Comparison of ENCODE assay signal across 26 cellular contexts in the genomic region with DNA sequence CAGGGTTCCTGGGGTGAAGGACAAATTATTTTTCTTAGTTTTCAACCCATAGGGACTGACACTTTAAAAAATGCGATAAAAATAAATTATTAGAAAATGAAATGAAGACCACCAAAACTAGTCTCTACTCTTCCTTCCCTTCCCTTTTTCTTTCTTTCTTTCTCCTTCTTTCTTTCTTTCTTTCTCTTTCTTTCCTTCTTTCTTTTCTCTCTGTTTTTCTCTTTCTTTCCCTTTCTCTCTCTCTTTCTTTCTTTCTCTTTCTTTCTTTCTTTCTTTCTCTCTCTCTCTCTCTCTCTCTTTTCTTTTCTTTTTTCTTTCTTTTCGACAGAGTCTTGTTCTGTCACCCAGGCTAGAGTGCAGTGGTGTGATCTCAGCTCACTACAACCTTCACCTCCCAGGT.
A peak's percentile ranks its signal among the peaks of the same experiment; 100 is the strongest.
DNase-seq lines count a peak whose midpoint lies in the region; ATAC-seq, FAIRE-seq and TF ChIP-seq lines count a peak whose summit lies in the region.
"Had no signal": no experiment of that assay in that cellular context is flagged by ENCODE, and none has a peak within 500 bp of the region (broad histone marks: within the 10 kb centered on the region; RNA-seq: fewer than 3 reads in every experiment).

No MANE protein-coding gene starts in this region.

- TF ChIP-seq RAD21 in K562 (CRISPR knock-in tag; conservative IDR thresholded peaks at IDR 0.05 in 1 of 2, IDR thresholded peaks at IDR 0.05 in 1 of 2): no peak

- H3K27me3 ChIP-seq in BLaER1 (peaks cover 6% of the 10 kb centered on the region; the same call in 1 of the 2 replicates), K562 (ENCODE audit: control insufficient read depth in 2 of 2, insufficient read depth in 2 of 2, low read length in 2 of 2) (peaks cover 22 to 36% of the 10 kb centered on the region in 2 experiments; a peak in 4 of 5 replicates), skeletal muscle tissue (ENCODE audit: control insufficient read depth in 3 of 3, insufficient read depth in 3 of 3, low read length in 3 of 3) (peaks cover 0 to 4% (median 0%) of the 10 kb centered on the region in 3 donors), colonic mucosa (no peaks in the 10 kb centered on the region)
- peaks cover 9% of the 10 kb centered on the region for H3K27me3 ChIP-seq in CD8-positive, alpha-beta T cell (ENCODE audit: insufficient read depth, low read length)
- H3K27me3 ChIP-seq: MG63 had no signal

- H4K20me1 ChIP-seq in BLaER1 (no peaks in the 10 kb centered on the region), K562 (replicated peaks; ENCODE audit: control insufficient read depth, insufficient read depth, low read length) (peaks cover 18% of the 10 kb centered on the region)

- no peak overlapping the region for H3K9ac ChIP-seq in BLaER1
- no peak overlapping the region for H3K9ac ChIP-seq in K562 (ENCODE audit: insufficient read depth in 1 of 2, low read depth in 2 of 2, low read length in 2 of 2)
- H3K9ac ChIP-seq in skeletal muscle tissue (ENCODE audit: low read depth in 1 of 3, low read length in 3 of 3): no peak overlapping the region
- H3K9ac ChIP-seq in colonic mucosa (ENCODE audit: low read depth in 2 of 2, low read length in 2 of 2): no peak overlapping the region

- intact Hi-C loops in CD8-positive, alpha-beta T cell (cut with DNase I, micrococcal nuclease): no loop called here
- intact Hi-C loops in K562 (cut with micrococcal nuclease) (no loop called here), colonic mucosa (cut with DNase I) (no loop called here)

- H2AFZ ChIP-seq in K562 (ENCODE audit: low read depth, low read length): no peak overlapping the region

- FAIRE-seq in K562 (lab: Jason Lieb, UNC): no peak
- FAIRE-seq in GM12891 (lab: Jason Lieb, UNC): no peak
- FAIRE-seq: A549, GM18507, HepG2 had no signal

- CTCF ChIA-PET in CD8-positive, alpha-beta T cell (lab: Charles Lee): interaction anchor here (0.7 to 2.4 kb wide), 2 partner anchors 15 to 32 kb away, joined by 3 to 32 read pairs; no protein-coding TSS in a partner anchor
- CTCF ChIA-PET in K562 (lab: Yijun Ruan, JAX; ENCODE audit: low intra/inter-chr PET ratio): interaction anchor here (0.7 to 2.9 kb wide), 2 partner anchors 61 to 362 kb away, joined by 3 to 14 read pairs; no protein-coding TSS in a partner anchor

- no peak overlapping the region for H3K4me3 Mint-ChIP-seq in CD8-positive, alpha-beta T cell

- no peak overlapping the region for H3K27ac ChIP-seq in BLaER1
- H3K27ac ChIP-seq in CD8-positive, alpha-beta T cell (ENCODE audit: low read depth, low read length): no peak overlapping the region
- H3K27ac ChIP-seq in K562 (ENCODE audit: extremely low read depth, low read depth, low read length): no peak overlapping the region
- H3K27ac ChIP-seq in skeletal muscle tissue (ENCODE audit: low read depth, low read length): peak overlapping the region; percentile 37
- no peak overlapping the region for H3K27ac ChIP-seq in colonic mucosa
- H3K27ac ChIP-seq: A549, RWPE1 had no signal

- H3K4me2 ChIP-seq in BLaER1: peak overlapping the region; percentile 44
- no peak overlapping the region for H3K4me2 ChIP-seq in K562 (ENCODE audit: insufficient read depth, low read length)
- H3K4me2 ChIP-seq: A549 had no signal

- no peak overlapping the region for H3K27ac Mint-ChIP-seq in CD8-positive, alpha-beta T cell

- H3K4me3 ChIP-seq in BLaER1 (no peak overlapping the region), K562 (no peak overlapping the region), skeletal muscle tissue (ENCODE audit: low read length in 3 of 3) (no peak overlapping the region), colonic mucosa (no peak overlapping the region)
- no peak overlapping the region for H3K4me3 ChIP-seq in CD8-positive, alpha-beta T cell (ENCODE audit: low read depth, low read length)
- H3K4me3 ChIP-seq: A549, MG63 had no signal

- H3K9me3 Mint-ChIP-seq in CD8-positive, alpha-beta T cell: no peaks in the 10 kb centered on the region

- DNase-seq in CD8-positive, alpha-beta T cell: no peak
- DNase-seq in K562 (ENCODE audit: extremely low read depth in 1 of 4, low spot score in 3 of 4): no peak
- DNase-seq in OCI-M1 (lab: John Stamatoyannopoulos, UW): no peak
- no peak for DNase-seq in colonic mucosa
- DNase-seq in GM12891 (ENCODE audit: insufficient read length, low spot score): no peak
- DNase-seq: DMS153; DND-41; Kasumi-1; MG63; NCI-H1105 treated with DMSO at 0.1 percent for 48 hours; NCI-H146; NCI-H1930; NCI-H2107; NCI-H446; NCI-H524 treated with DMSO at 0.1 percent for 48 hours; NCI-H774; NK-92 treated with Interleukin-12 subunit alpha and Interleukin-12 subunit beta, amount 100 ng/mL, for 24 hours; SHP77 had no signal

- H3K36me3 ChIP-seq in BLaER1 (no peaks in the 10 kb centered on the region), K562 (ENCODE audit: control insufficient read depth, insufficient read depth, low read length) (no peaks in the 10 kb centered on the region), skeletal muscle tissue (ENCODE audit: control insufficient read depth in 3 of 3, insufficient read depth in 3 of 3, low read length in 3 of 3) (no peaks in the 10 kb centered on the region), colonic mucosa (no peaks in the 10 kb centered on the region)
- H3K36me3 ChIP-seq in CD8-positive, alpha-beta T cell (ENCODE audit: insufficient read depth, low read length): no peaks in the 10 kb centered on the region
- H3K36me3 ChIP-seq: MG63 had no signal

- H3K9me3 ChIP-seq in BLaER1 (no peaks in the 10 kb centered on the region), K562 (replicated peaks; ENCODE audit: control insufficient read depth, insufficient read depth, low read depth, low read length) (no peaks in the 10 kb centered on the region), skeletal muscle tissue (ENCODE audit: control insufficient read depth in 3 of 3, low read length in 3 of 3) (no peaks in the 10 kb centered on the region), colonic mucosa (no peaks in the 10 kb centered on the region)
- no peaks in the 10 kb centered on the region for H3K9me3 ChIP-seq in CD8-positive, alpha-beta T cell (ENCODE audit: low read length)
- H3K9me3 ChIP-seq: A549, MG63 had no signal

- no peaks in the 10 kb centered on the region for H3K36me3 Mint-ChIP-seq in CD8-positive, alpha-beta T cell

- no peak for ATAC-seq in CD8-positive, alpha-beta T cell
- ATAC-seq in K562: no peak
- ATAC-seq: HCT116, HepG2, Panc1 had no signal

- no TSS peak for BruUV-seq in K562 (replicated peaks; lab: Mats Ljungman, UMichigan)

- peak; percentile 28 for TF ChIP-seq CTCF in CD8-positive, alpha-beta T cell (IDR thresholded peaks at IDR 0.05)
- no peak for TF ChIP-seq CTCF in K562 (IDR thresholded peaks at IDR 0.05 in 2 of 3, conservative IDR thresholded peaks at IDR 0.05 in 1 of 3; ENCODE audit: insufficient read depth in 2 of 3, low read depth in 1 of 3, low read length in 3 of 3)
- TF ChIP-seq CTCF in colonic mucosa (IDR thresholded peaks at IDR 0.05): no peak

- 0% methylated on average over 2 of the region's 2 CpGs for WGBS in K562 (ENCODE audit: insufficient coverage, low coverage, missing lambda C conversion rate)

- POLR2A ChIA-PET in CD8-positive, alpha-beta T cell (lab: Charles Lee): no interaction called here
- POLR2A ChIA-PET in K562 (lab: Yijun Ruan, JAX): no interaction called here

- H3K27me3 Mint-ChIP-seq in CD8-positive, alpha-beta T cell (ENCODE audit: low read depth): peaks cover 23% of the 10 kb centered on the region

- no peaks in the 10 kb centered on the region for H3K79me2 ChIP-seq in K562 (ENCODE audit: control insufficient read depth, insufficient read depth, low read length)

- TF ChIP-seq EP300 in K562 (IDR thresholded peaks at IDR 0.05; ENCODE audit: low read length): no peak

- H3K9me1 ChIP-seq in K562 (ENCODE audit: control insufficient read depth, insufficient read depth, low read length): no peaks in the 10 kb centered on the region

- in situ Hi-C loops in K562 (cut with MboI): no loop called here

- peaks cover 13% of the 10 kb centered on the region for H3K4me1 ChIP-seq in BLaER1
- H3K4me1 ChIP-seq in CD8-positive, alpha-beta T cell (ENCODE audit: insufficient read depth, low read length): no peaks in the 10 kb centered on the region
- no peaks in the 10 kb centered on the region for H3K4me1 ChIP-seq in K562 (replicated peaks in 1 of 2; ENCODE audit: control insufficient read depth in 2 of 2, insufficient read depth in 2 of 2, low read length in 2 of 2)
- peaks cover 22 to 27% (median 26%) of the 10 kb centered on the region in 3 donors for H3K4me1 ChIP-seq in skeletal muscle tissue (ENCODE audit: control insufficient read depth in 3 of 3, insufficient read depth in 3 of 3, low read length in 3 of 3)
- H3K4me1 ChIP-seq in colonic mucosa: no peaks in the 10 kb centered on the region
- H3K4me1 ChIP-seq: A549 had no signal

- no peaks in the 10 kb centered on the region for H3K4me1 Mint-ChIP-seq in CD8-positive, alpha-beta T cell (ENCODE audit: low read depth)

- TF ChIP-seq POLR2A in K562 (conservative IDR thresholded peaks at IDR 0.05) (no peak), GM12891 (IDR thresholded peaks at IDR 0.05; ENCODE audit: low read depth, low read length) (no peak)

TF ChIP-seq in K562, 482 proteins besides CTCF, POLR2A, EP300 and RAD21 (continues in another document):
- TF ChIP-seq, protein P1, sequence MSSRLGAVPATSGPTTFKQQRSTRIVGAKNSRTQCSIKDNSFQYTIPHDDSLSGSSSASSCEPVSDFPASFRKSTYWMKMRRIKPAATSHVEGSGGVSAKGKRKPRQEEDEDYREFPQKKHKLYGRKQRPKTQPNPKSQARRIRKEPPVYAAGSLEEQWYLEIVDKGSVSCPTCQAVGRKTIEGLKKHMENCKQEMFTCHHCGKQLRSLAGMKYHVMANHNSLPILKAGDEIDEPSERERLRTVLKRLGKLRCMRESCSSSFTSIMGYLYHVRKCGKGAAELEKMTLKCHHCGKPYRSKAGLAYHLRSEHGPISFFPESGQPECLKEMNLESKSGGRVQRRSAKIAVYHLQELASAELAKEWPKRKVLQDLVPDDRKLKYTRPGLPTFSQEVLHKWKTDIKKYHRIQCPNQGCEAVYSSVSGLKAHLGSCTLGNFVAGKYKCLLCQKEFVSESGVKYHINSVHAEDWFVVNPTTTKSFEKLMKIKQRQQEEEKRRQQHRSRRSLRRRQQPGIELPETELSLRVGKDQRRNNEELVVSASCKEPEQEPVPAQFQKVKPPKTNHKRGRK (tag; IDR thresholded peaks at IDR 0.05): peak; percentile 92

TF ChIP-seq in GM12891, 5 proteins besides CTCF, POLR2A, EP300 and RAD21:
- TF ChIP-seq POU2F2 (IDR thresholded peaks at IDR 0.05; ENCODE audit: low read depth, low read length) (no peak), PAX5 (IDR thresholded peaks at IDR 0.05; ENCODE audit: insufficient read depth, low read length, severe bottlenecking) (no peak), SPI1 (IDR thresholded peaks at IDR 0.05; ENCODE audit: low read depth, low read length) (no peak), TAF1 (IDR thresholded peaks at IDR 0.05; ENCODE audit: low read depth, low read length) (no peak), POLR2AphosphoS5 (IDR thresholded peaks at IDR 0.05; ENCODE audit: low read depth, low read length) (no peak)
